24 cellular contexts compared by ENCODE assay signal in the genomic region with DNA sequence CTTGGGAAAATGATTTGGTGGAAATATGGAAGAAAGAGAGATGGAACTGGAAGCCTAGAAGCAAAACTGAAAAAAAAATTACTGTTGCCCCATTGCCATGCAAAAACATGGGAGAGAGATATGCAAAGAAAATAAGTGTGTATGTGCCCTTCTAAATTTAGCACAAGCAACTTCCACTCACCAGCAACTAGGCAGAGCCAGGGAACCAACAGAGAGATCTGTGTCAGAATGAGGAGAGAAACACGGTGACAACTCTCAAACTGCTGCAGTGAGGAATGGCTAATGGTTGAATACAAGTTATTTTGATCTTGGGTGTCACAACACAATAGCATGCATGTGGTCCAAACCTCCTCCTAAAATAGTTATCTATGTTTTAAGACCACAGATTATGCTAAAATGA. TPM values are rescaled to one million over a fixed set of nuclear protein-coding genes. Genes with fewer than 3 reads are reported as not detected.
"Had no signal": no experiment of that assay in that cellular context is flagged by ENCODE, and none has a peak within 500 bp of the region (broad histone marks: within the 10 kb centered on the region; RNA-seq: fewer than 3 reads in every experiment).

No MANE protein-coding gene starts in this region.

- DNase-seq: colonic mucosa; dermis blood vessel endothelial cell; foreskin melanocyte; head of caudate nucleus; hypothalamus; kidney glomerular epithelial cell; lower lobe of right lung; natural killer cell; nucleus accumbens; ovary; sigmoid colon; stimulated activated CD4-positive, alpha-beta T cell treated with anti-CD3 and anti-CD28 coated beads, Interleukin-2, amount 100 ng/mL, for 24 hours; stimulated activated CD4-positive, alpha-beta T cell treated with anti-CD3 and anti-CD28 coated beads, Interleukin-4, amount 100 ng/mL, for 4 hours; stimulated activated naive B cell treated with anti-CD40 and anti-IgM and Interleukin-4, amounts not matched to agents 10 μg/mL and 1 μg/mL and 100 μg/mL, for 72 hours; stimulated activated naive CD8-positive, alpha-beta T cell treated with anti-CD3 and anti-CD28 coated beads, Interleukin-15, amount 100 ng/mL, for 72 hours; upper lobe of left lung; uterus had no signal

- H3K36me3 Mint-ChIP-seq: memory B cell; natural killer cell; stimulated activated naive B cell treated with anti-CD40 and anti-IgM and Interleukin-4, amounts not matched to agents 10 μg/mL and 1 μg/mL and 100 μg/mL, for 72 hours had no signal

- H3K27me3 Mint-ChIP-seq: memory B cell; stimulated activated naive B cell treated with anti-CD40 and anti-IgM and Interleukin-4, amounts not matched to agents 10 μg/mL and 1 μg/mL and 100 μg/mL, for 72 hours; stimulated activated naive CD8-positive, alpha-beta T cell treated with anti-CD3 and anti-CD28 coated beads, Interleukin-15, amount 100 ng/mL, for 72 hours had no signal

- H3K4me3 Mint-ChIP-seq: memory B cell; mesothelial cell of epicardium; natural killer cell; neural progenitor cell; stimulated activated naive B cell treated with anti-CD40 and anti-IgM and Interleukin-4, amounts not matched to agents 10 μg/mL and 1 μg/mL and 100 μg/mL, for 72 hours; stimulated activated naive CD8-positive, alpha-beta T cell treated with anti-CD3 and anti-CD28 coated beads, Interleukin-15, amount 100 ng/mL, for 72 hours had no signal

- H3K36me3 ChIP-seq: colonic mucosa, ovary, sigmoid colon, upper lobe of left lung, uterus had no signal

- H3K4me1 Mint-ChIP-seq: memory B cell; natural killer cell; neural progenitor cell; stimulated activated naive B cell treated with anti-CD40 and anti-IgM and Interleukin-4, amounts not matched to agents 10 μg/mL and 1 μg/mL and 100 μg/mL, for 72 hours; stimulated activated naive CD8-positive, alpha-beta T cell treated with anti-CD3 and anti-CD28 coated beads, Interleukin-15, amount 100 ng/mL, for 72 hours had no signal

- H3K4me3 ChIP-seq: colonic mucosa, lower lobe of right lung, neural progenitor cell, ovary, sigmoid colon, skin epidermis, upper lobe of left lung, uterus had no signal

- H3K4me1 ChIP-seq: lower lobe of right lung, neural progenitor cell, sigmoid colon, upper lobe of left lung, uterus had no signal

- H3K27ac ChIP-seq: colonic mucosa, lower lobe of right lung, neural progenitor cell, ovary, sigmoid colon, skin epidermis, upper lobe of left lung, uterus had no signal

- H3K9me3 Mint-ChIP-seq: mesothelial cell of epicardium, neural progenitor cell had no signal

- H3K27ac Mint-ChIP-seq: memory B cell; mesothelial cell of epicardium; natural killer cell; neural progenitor cell; stimulated activated naive B cell treated with anti-CD40 and anti-IgM and Interleukin-4, amounts not matched to agents 10 μg/mL and 1 μg/mL and 100 μg/mL, for 72 hours; stimulated activated naive CD8-positive, alpha-beta T cell treated with anti-CD3 and anti-CD28 coated beads, Interleukin-15, amount 100 ng/mL, for 72 hours had no signal

- H3K9me3 ChIP-seq: colonic mucosa, lower lobe of right lung, ovary, sigmoid colon, upper lobe of left lung, uterus had no signal

- H3K27me3 ChIP-seq: colonic mucosa, neural progenitor cell, ovary, sigmoid colon, upper lobe of left lung, uterus had no signal

- ATAC-seq: left lobe of liver; lower lobe of right lung; natural killer cell; stimulated activated naive B cell treated with anti-CD40 and anti-IgM and Interleukin-4, amounts not matched to agents 10 μg/mL and 1 μg/mL and 100 μg/mL, for 72 hours; stimulated activated naive CD8-positive, alpha-beta T cell treated with anti-CD3 and anti-CD28 coated beads, Interleukin-15, amount 100 ng/mL, for 72 hours had no signal

RNA-seq across cellular contexts. Expression of gene DSC2, which starts 10.9 kb away (rescaled TPM):
- total RNA-seq: endothelial cell of umbilical vein, myocyte had no signal

RNA-seq across cellular contexts. Expression of gene DSC3, which starts 48.8 kb away (rescaled TPM):
- total RNA-seq: myocyte, natural killer cell had no signal
